Comparison of ENCODE assay signal across 17 cellular contexts in the genomic region with DNA sequence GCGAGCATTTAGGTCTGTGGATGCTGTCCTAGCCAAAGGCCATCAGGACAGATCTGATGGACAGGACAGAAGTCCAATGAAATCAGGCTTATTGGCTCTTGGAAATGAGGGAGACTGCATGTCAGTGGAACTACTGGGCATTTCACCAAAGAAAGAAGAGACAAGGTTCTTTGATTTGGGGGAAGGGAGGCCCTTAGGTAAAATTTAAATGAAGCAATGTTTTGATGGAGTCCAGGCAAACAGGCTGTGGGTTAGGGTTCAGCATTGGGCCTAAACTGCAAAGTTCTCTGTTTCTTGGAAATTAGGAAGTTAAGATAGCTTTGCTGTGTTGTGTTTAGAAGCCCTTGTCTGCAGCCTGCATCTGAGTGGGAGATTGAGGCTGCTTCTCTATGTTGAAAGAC. TPM values are rescaled to one million over a fixed set of nuclear protein-coding genes. Genes with fewer than 3 reads are reported as not detected.
DNase-seq lines count a peak whose midpoint lies in the region; ATAC-seq and TF ChIP-seq lines count a peak whose summit lies in the region.
"Had no signal": no experiment of that assay in that cellular context is flagged by ENCODE, and none has a peak within 500 bp of the region (broad histone marks: within the 10 kb centered on the region; RNA-seq: fewer than 3 reads in every experiment).

No MANE protein-coding gene starts in this region.

- POLR2A ChIA-PET in CD4-positive, alpha-beta T cell (lab: Charles Lee), result interaction anchor here (1.6 to 2.2 kb wide), 2 partner anchors 12 to 33 kb away, joined by 3 to 11 read pairs; no protein-coding TSS in a partner anchor

- peaks cover 43% of the 10 kb centered on the region for H3K4me1 Mint-ChIP-seq in CD4-positive, alpha-beta T cell (ENCODE audit: low read depth)

- H3K27ac Mint-ChIP-seq in CD4-positive, alpha-beta T cell, result no peak overlapping the region
- H3K27ac Mint-ChIP-seq: CD8-positive, alpha-beta T cell had no signal

- H3K4me3 Mint-ChIP-seq in CD4-positive, alpha-beta T cell, result no peak overlapping the region
- H3K4me3 Mint-ChIP-seq: CD8-positive, alpha-beta T cell had no signal

- H3K27me3 Mint-ChIP-seq in CD4-positive, alpha-beta T cell, result no peaks in the 10 kb centered on the region

- peak; percentile 64 for DNase-seq in CD1c-positive myeloid dendritic cell (ENCODE audit: extremely low spot score)
- DNase-seq in KBM-7, result peak; percentile 50
- peak; percentile 21 for DNase-seq in astrocyte of the hippocampus (ENCODE audit: low read depth, low spot score)
- peak; percentile 42 for DNase-seq in medulla oblongata (ENCODE audit: extremely low spot score)
- DNase-seq in CD4-positive, alpha-beta T cell, result no peak
- DNase-seq in NCI-H526 treated with DMSO at 0.1 percent for 48 hours (lab: John Stamatoyannopoulos, UW), result no peak
- DNase-seq: activated CD4-positive, alpha-beta T cell treated with anti-CD3 and anti-CD28 coated beads for 48 hours; activated effector memory CD4-positive, alpha-beta T cell treated with Interleukin-2 at 50 U/mL for 16 hours; CD8-positive, alpha-beta T cell; central memory CD4-positive, alpha-beta T cell; NCI-H1092; NCI-H524 treated with DMSO at 0.1 percent for 48 hours; right cardiac atrium; SHP77 had no signal

- no peaks in the 10 kb centered on the region for H3K9me3 Mint-ChIP-seq in CD4-positive, alpha-beta T cell
- H3K9me3 Mint-ChIP-seq: CD8-positive, alpha-beta T cell had no signal

- TF ChIP-seq CTCF in CD4-positive, alpha-beta T cell (IDR thresholded peaks at IDR 0.05), result no peak

- ATAC-seq in HG03280 (IDR thresholded peaks at IDR 0.05; ENCODE audit: unreplicated experiment), result no peak
- no peak for ATAC-seq in CD4-positive, alpha-beta T cell (ENCODE audit: poor library complexity)
- no peak for ATAC-seq in HG03175 (IDR thresholded peaks at IDR 0.05; ENCODE audit: unreplicated experiment)
- ATAC-seq: CD8-positive, alpha-beta T cell; right cardiac atrium had no signal

- CTCF ChIA-PET in CD4-positive, alpha-beta T cell (lab: Charles Lee), result interaction anchor here (1.0 to 1.1 kb wide), 3 partner anchors 8 to 47 kb away, joined by 3 read pairs; partner anchors contain the start of gene CREG2

- in situ Hi-C loops in KBM-7 (cut with MboI; ENCODE audit: low pct_unique_long_range_greater_than_20kb, low sequenced_read_pairs), result no loop called here

- intact Hi-C loops in CD4-positive, alpha-beta T cell (cut with DNase I, micrococcal nuclease), result loop anchor here in 1 of 2 experiments (5.0 kb wide), 1 partner anchor 33 kb away; the partner anchor contains the start of gene RNF149

- no peak overlapping the region for H3K27ac ChIP-seq in CD4-positive, alpha-beta T cell (ENCODE audit: low read depth, low read length)

- no peaks in the 10 kb centered on the region for H3K9me3 ChIP-seq in CD4-positive, alpha-beta T cell (ENCODE audit: control insufficient read depth, low read length)

- no peaks in the 10 kb centered on the region for H3K27me3 ChIP-seq in CD4-positive, alpha-beta T cell (ENCODE audit: control insufficient read depth, insufficient read depth, low read length)

- no peaks in the 10 kb centered on the region for H3K36me3 Mint-ChIP-seq in CD4-positive, alpha-beta T cell (ENCODE audit: low read depth)
- H3K36me3 Mint-ChIP-seq: CD8-positive, alpha-beta T cell had no signal

RNA-seq across cellular contexts. Expression of gene RNF149, which starts 31.6 kb away (rescaled TPM):
- total RNA-seq in CD4-positive, alpha-beta T cell, result 100 to 1,000 TPM; 139 to 150 TPM

RNA-seq across cellular contexts. Expression of gene CREG2, which starts 47.2 kb away (rescaled TPM):
- under 1 TPM in 1 of 2 experiments, not detected in 1; 0.03 TPM for total RNA-seq in CD4-positive, alpha-beta T cell
- total RNA-seq: CD8-positive, alpha-beta T cell; epithelial cell of proximal tubule had no signal

Comparison
In these comparisons a context has a peak if more than half of its experiments do, and no peak if none do; other contexts are left out.
1. DNase-seq: peak in CD1c-positive myeloid dendritic cell (single experiment), KBM-7 (single experiment), astrocyte of the hippocampus (single experiment) and medulla oblongata (single experiment); none in CD4-positive, alpha-beta T cell (0 of 10) and NCI-H526 treated with DMSO at 0.1 percent for 48 hours (single experiment).